8 cellular contexts compared by ENCODE assay signal in genomic region chr22:41197808-41198585, GRCh38. TPM values are rescaled to one million over a fixed set of nuclear protein-coding genes. Genes with fewer than 3 reads are reported as not detected.
DNase-seq lines count a peak whose midpoint lies in the region; ATAC-seq and TF ChIP-seq lines count a peak whose summit lies in the region.

No MANE protein-coding gene starts in this region.

- ATAC-seq in GM19455 (IDR thresholded peaks at IDR 0.05; ENCODE audit: unreplicated experiment) (peak; percentile 17), HG03520 (IDR thresholded peaks at IDR 0.05; ENCODE audit: unreplicated experiment) (no peak)
- ATAC-seq in effector memory CD8-positive, alpha-beta T cell (replicated peaks), result peak; percentile 66
- ATAC-seq in naive thymus-derived CD4-positive, alpha-beta T cell, result peak; percentile 62

- 3% methylated on average over 19 of the region's 19 CpGs for WGBS in thyroid gland, 2 donors

- TF ChIP-seq CTCF in AG04449 (IDR thresholded peaks at IDR 0.05; ENCODE audit: insufficient read depth, low read length, missing control alignments) (no peak), thyroid gland (IDR thresholded peaks at IDR 0.05) (peak in 1 of 6 experiments; percentile 6)

- no peaks in the 10 kb centered on the region for H3K9me3 ChIP-seq in naive thymus-derived CD4-positive, alpha-beta T cell (ENCODE audit: control insufficient read depth in 2 of 3, low read length in 3 of 3)
- no peaks in the 10 kb centered on the region for H3K9me3 ChIP-seq in thyroid gland

- DNase-seq in AG04449 (ENCODE audit: low read depth, low spot score) (no peak), NCI-H1105 treated with DMSO at 0.1 percent for 48 hours (lab: John Stamatoyannopoulos, UW) (peak; percentile 72), thyroid gland (peak; percentile 31 to 44)
- peak; percentile 34 to 61 for DNase-seq in activated CD4-positive, alpha-beta T cell treated with anti-CD3 and anti-CD28 coated beads for 24 hours (ENCODE audit: low read depth in 2 of 2)
- DNase-seq in effector memory CD8-positive, alpha-beta T cell, result peak in 2 of 3 experiments; percentile 9 to 23
- DNase-seq in naive thymus-derived CD4-positive, alpha-beta T cell, result peak in 8 of 9 donors; percentile 17 to 65 (median 40)

- H3K27me3 ChIP-seq in naive thymus-derived CD4-positive, alpha-beta T cell (ENCODE audit: control insufficient read depth in 2 of 2, insufficient read depth in 2 of 2, low read length in 2 of 2), result no peaks in the 10 kb centered on the region
- H3K27me3 ChIP-seq in thyroid gland, result no peaks in the 10 kb centered on the region

- CTCF ChIA-PET in AG04449 (lab: Yijun Ruan, JAX), result interaction anchor here (1.2 to 1.8 kb wide), 4 partner anchors 9 to 275 kb away, joined by 3 to 8 read pairs (median 5); no protein-coding TSS in a partner anchor
- CTCF ChIA-PET in naive thymus-derived CD4-positive, alpha-beta T cell (lab: Charles Lee), result interaction anchor here (0.6 to 2.6 kb wide), 4 partner anchors 13 to 90 kb away, joined by 3 to 9 read pairs (median 3); no protein-coding TSS in a partner anchor

- peaks cover 9 to 12% of the 10 kb centered on the region in 2 donors for H3K4me1 ChIP-seq in naive thymus-derived CD4-positive, alpha-beta T cell (ENCODE audit: control insufficient read depth in 2 of 2, insufficient read depth in 2 of 2, low read length in 2 of 2)
- H3K4me1 ChIP-seq in thyroid gland, result peaks cover 13 to 17% of the 10 kb centered on the region in 2 donors

- POLR2A ChIA-PET in AG04449 (lab: Yijun Ruan, JAX), result no interaction called here
- POLR2A ChIA-PET in naive thymus-derived CD4-positive, alpha-beta T cell (lab: Charles Lee), result interaction anchor here (0.6 to 2.0 kb wide), 4 partner anchors 8 to 246 kb away, joined by 3 to 10 read pairs (median 6); partner anchors contain the start of genes RANGAP1 and RBX1

- H3K4me3 Mint-ChIP-seq in effector memory CD8-positive, alpha-beta T cell, result peak overlapping the region; percentile 87 to 88
- peak overlapping the region; percentile 88 to 96 (median 92) for H3K4me3 Mint-ChIP-seq in naive thymus-derived CD4-positive, alpha-beta T cell

- no peaks in the 10 kb centered on the region for H3K27me3 Mint-ChIP-seq in effector memory CD8-positive, alpha-beta T cell
- peaks cover 0 to 38% (median 0%) of the 10 kb centered on the region in 5 donors for H3K27me3 Mint-ChIP-seq in naive thymus-derived CD4-positive, alpha-beta T cell

- intact Hi-C loops in naive thymus-derived CD4-positive, alpha-beta T cell (cut with micrococcal nuclease), result loop anchor here (1.0 to 5.0 kb wide), 9 partner anchors 7 to 469 kb away; partner anchors contain the start of genes L3MBTL2 (in 2 of the 2), EP300 (in 1 of the 2), RBX1 (in 1 of the 2) and ZC3H7B (in 1 of the 2)
- intact Hi-C loops in thyroid gland (cut with DNase I), result no loop called here

- H3K4me3 ChIP-seq in AG04449 (ENCODE audit: low read depth, low read length), result peak overlapping the region; percentile 82
- peak overlapping the region; percentile 92 for H3K4me3 ChIP-seq in naive thymus-derived CD4-positive, alpha-beta T cell (ENCODE audit: low read length)
- H3K4me3 ChIP-seq in thyroid gland (replicated peaks in 1 of 3), result peak overlapping the region; percentile 35 to 80 (median 47)

- H3K36me3 Mint-ChIP-seq in effector memory CD8-positive, alpha-beta T cell (ENCODE audit: insufficient read depth), result peaks cover 10% of the 10 kb centered on the region
- H3K36me3 Mint-ChIP-seq in naive thymus-derived CD4-positive, alpha-beta T cell, result no peaks in the 10 kb centered on the region

- H3K27ac Mint-ChIP-seq in effector memory CD8-positive, alpha-beta T cell, result peak overlapping the region in 1 of 2 donors; percentile 13
- H3K27ac Mint-ChIP-seq in naive thymus-derived CD4-positive, alpha-beta T cell, result peak overlapping the region; percentile 35 to 86 (median 60)

- TF ChIP-seq POLR2A in thyroid gland (IDR thresholded peaks at IDR 0.05), result no peak

- H3K36me3 ChIP-seq in naive thymus-derived CD4-positive, alpha-beta T cell (ENCODE audit: control insufficient read depth in 2 of 3, insufficient read depth in 3 of 3, low read length in 3 of 3), result no peaks in the 10 kb centered on the region
- no peaks in the 10 kb centered on the region for H3K36me3 ChIP-seq in thyroid gland

- peaks cover 9 to 11% of the 10 kb centered on the region in 2 donors for H3K4me1 Mint-ChIP-seq in effector memory CD8-positive, alpha-beta T cell (ENCODE audit: low read depth in 2 of 2)
- peaks cover 8 to 16% (median 12%) of the 10 kb centered on the region in 7 donors for H3K4me1 Mint-ChIP-seq in naive thymus-derived CD4-positive, alpha-beta T cell

- no peaks in the 10 kb centered on the region for H3K9me3 Mint-ChIP-seq in effector memory CD8-positive, alpha-beta T cell
- H3K9me3 Mint-ChIP-seq in naive thymus-derived CD4-positive, alpha-beta T cell, result no peaks in the 10 kb centered on the region

- peak overlapping the region; percentile 61 for H3K27ac ChIP-seq in naive thymus-derived CD4-positive, alpha-beta T cell (ENCODE audit: low read depth, low read length)
- H3K27ac ChIP-seq in thyroid gland, result no peak overlapping the region

RNA-seq across cellular contexts. Expression of gene L3MBTL2, which starts 7.1 kb away (rescaled TPM):
- 10 to 100 TPM; 31.6 to 45.9 (median 43.3) TPM for total RNA-seq in naive thymus-derived CD4-positive, alpha-beta T cell
- 10 to 100 TPM; 31.8 to 42.3 TPM for polyA plus RNA-seq in naive thymus-derived CD4-positive, alpha-beta T cell
- total RNA-seq in thyroid gland, result 10 to 100 TPM; 17.2 to 29.2 (median 20.7) TPM

RNA-seq across cellular contexts. Expression of gene CHADL, which starts 42.7 kb away (rescaled TPM):
- 1 to 10 TPM in 2 of 5 experiments, under 1 TPM in 3; 0.31 to 1.8 (median 0.94) TPM for total RNA-seq in naive thymus-derived CD4-positive, alpha-beta T cell
- under 1 TPM; 0.60 to 0.89 TPM for polyA plus RNA-seq in naive thymus-derived CD4-positive, alpha-beta T cell
- total RNA-seq in thyroid gland, result 1 to 10 TPM; 4.6 to 7.5 (median 6.2) TPM
